Comparison of ENCODE assay signal across 17 cellular contexts in genomic region chr3:31461441-31461840, GRCh38.
A peak's percentile ranks its signal among the peaks of the same experiment; 100 is the strongest.
DNase-seq lines count a peak whose midpoint lies in the region; ATAC-seq and TF ChIP-seq lines count a peak whose summit lies in the region.
"Had no signal": no experiment of that assay in that cellular context is flagged by ENCODE, and none has a peak within 500 bp of the region (broad histone marks: within the 10 kb centered on the region; RNA-seq: fewer than 3 reads in every experiment).

No MANE protein-coding gene starts in this region.

- no peak overlapping the region for H2BK15ac ChIP-seq in mesendoderm (replicated peaks; ENCODE audit: low read depth)

- no peaks in the 10 kb centered on the region for H3K36me3 Mint-ChIP-seq in CD4-positive, CD25-positive, alpha-beta regulatory T cell
- H3K36me3 Mint-ChIP-seq in activated T-helper 17 cell treated with anti-CD3 and anti-CD28 coated beads, Interleukin-2, amount 50 U/mL, for 72 hours (ENCODE audit: low read depth): no peaks in the 10 kb centered on the region

- no peak overlapping the region for H3K23ac ChIP-seq in mesendoderm (ENCODE audit: low read length)

- no peak for ATAC-seq in CD4-positive, CD25-positive, alpha-beta regulatory T cell (ENCODE audit: low read depth in 2 of 2)
- no peak for ATAC-seq in activated T-helper 17 cell treated with anti-CD3 and anti-CD28 coated beads, Interleukin-2, amount 50 U/mL, for 72 hours (replicated peaks)
- no peak for ATAC-seq in HG02981 (IDR thresholded peaks at IDR 0.05; ENCODE audit: unreplicated experiment)
- ATAC-seq: body of pancreas, gastrocnemius medialis had no signal

- peak overlapping the region; percentile 45 for H3K4me3 ChIP-seq in CD4-positive, CD25-positive, alpha-beta regulatory T cell (ENCODE audit: low read depth, low read length)
- no peak overlapping the region for H3K4me3 ChIP-seq in mesendoderm (ENCODE audit: low read length)
- H3K4me3 ChIP-seq in testis: no peak overlapping the region
- H3K4me3 ChIP-seq: body of pancreas, gastrocnemius medialis, sigmoid colon had no signal

- no peaks in the 10 kb centered on the region for H3K36me3 ChIP-seq in CD4-positive, CD25-positive, alpha-beta regulatory T cell (ENCODE audit: control insufficient read depth, insufficient read depth, low read length)
- no peaks in the 10 kb centered on the region for H3K36me3 ChIP-seq in mesendoderm (ENCODE audit: control insufficient read depth, insufficient read depth, low read length)
- H3K36me3 ChIP-seq in testis (ENCODE audit: low read depth, missing control alignments): no peaks in the 10 kb centered on the region
- H3K36me3 ChIP-seq: gastrocnemius medialis, sigmoid colon had no signal

- H2AK5ac ChIP-seq in mesendoderm (ENCODE audit: low read length): no peak overlapping the region

- no peaks in the 10 kb centered on the region for H3K9me3 ChIP-seq in CD4-positive, CD25-positive, alpha-beta regulatory T cell (ENCODE audit: control insufficient read depth in 2 of 2, low read length in 2 of 2)
- no peaks in the 10 kb centered on the region for H3K9me3 ChIP-seq in testis
- H3K9me3 ChIP-seq: body of pancreas, gastrocnemius medialis, sigmoid colon had no signal

- H3K4me1 Mint-ChIP-seq in CD4-positive, CD25-positive, alpha-beta regulatory T cell: peaks cover 0 to 32% (median 15%) of the 10 kb centered on the region in 4 donors
- peaks cover 12% of the 10 kb centered on the region for H3K4me1 Mint-ChIP-seq in activated T-helper 17 cell treated with anti-CD3 and anti-CD28 coated beads, Interleukin-2, amount 50 U/mL, for 72 hours

- peak overlapping the region; percentile 14 for H4K5ac ChIP-seq in mesendoderm (ENCODE audit: low read length)

- no peak overlapping the region for H3K18ac ChIP-seq in mesendoderm (ENCODE audit: low read length)

- H3K4me3 Mint-ChIP-seq in CD4-positive, CD25-positive, alpha-beta regulatory T cell: peak overlapping the region in 1 of 4 donors; percentile 77
- peak overlapping the region; percentile 52 for H3K4me3 Mint-ChIP-seq in activated T-helper 17 cell treated with anti-CD3 and anti-CD28 coated beads, Interleukin-2, amount 50 U/mL, for 72 hours
- H3K4me3 Mint-ChIP-seq: dendritic cell treated with granulocyte-macrophage colony-stimulating factor and Interleukin-4, amounts not matched to agents 40 ng/mL and 50 ng/mL, for 4 days had no signal

- H2BK120ac ChIP-seq in mesendoderm (ENCODE audit: low read depth, low read length): no peak overlapping the region

- no peak overlapping the region for H3K9ac ChIP-seq in mesendoderm (ENCODE audit: low read length)

- H2BK5ac ChIP-seq in mesendoderm (ENCODE audit: low read length): no peak overlapping the region

- TF ChIP-seq CTCF in testis (IDR thresholded peaks at IDR 0.05): no peak

- peaks cover 0 to 3% (median 0%) of the 10 kb centered on the region in 7 donors for H3K9me3 Mint-ChIP-seq in CD4-positive, CD25-positive, alpha-beta regulatory T cell
- H3K9me3 Mint-ChIP-seq in activated T-helper 17 cell treated with anti-CD3 and anti-CD28 coated beads, Interleukin-2, amount 50 U/mL, for 72 hours: no peaks in the 10 kb centered on the region
- H3K9me3 Mint-ChIP-seq: activated naive CD4-positive, alpha-beta T cell treated with anti-CD3 and anti-CD28 coated beads for 36 hours; dendritic cell treated with granulocyte-macrophage colony-stimulating factor and Interleukin-4, amounts not matched to agents 40 ng/mL and 50 ng/mL, for 4 days had no signal

- no peak overlapping the region for H3K4me2 ChIP-seq in mesendoderm (ENCODE audit: low read length)

- H4K8ac ChIP-seq in mesendoderm (ENCODE audit: low read depth, low read length): no peak overlapping the region

- H3K4ac ChIP-seq in mesendoderm (ENCODE audit: low read depth, low read length): no peak overlapping the region

- no peak overlapping the region for H3K56ac ChIP-seq in mesendoderm (ENCODE audit: low read length)

- peaks cover 18% of the 10 kb centered on the region for H3K4me1 ChIP-seq in CD4-positive, CD25-positive, alpha-beta regulatory T cell (ENCODE audit: control insufficient read depth, insufficient read depth, low read length, poor library complexity, severe bottlenecking)
- H3K4me1 ChIP-seq in mesendoderm (ENCODE audit: control insufficient read depth, low read depth, low read length): peaks cover 10% of the 10 kb centered on the region
- H3K4me1 ChIP-seq in testis: no peaks in the 10 kb centered on the region
- H3K4me1 ChIP-seq: body of pancreas, gastrocnemius medialis, sigmoid colon had no signal

- peak overlapping the region; percentile 87 to 96 (median 90) for H3K27ac Mint-ChIP-seq in CD4-positive, CD25-positive, alpha-beta regulatory T cell
- H3K27ac Mint-ChIP-seq in activated T-helper 17 cell treated with anti-CD3 and anti-CD28 coated beads, Interleukin-2, amount 50 U/mL, for 72 hours: peak overlapping the region; percentile 14
- H3K27ac Mint-ChIP-seq: dendritic cell treated with granulocyte-macrophage colony-stimulating factor and Interleukin-4, amounts not matched to agents 40 ng/mL and 50 ng/mL, for 4 days had no signal

- H3K79me2 ChIP-seq in mesendoderm (ENCODE audit: control insufficient read depth, insufficient read depth, low read length): no peaks in the 10 kb centered on the region

- no peaks in the 10 kb centered on the region for H3K27me3 ChIP-seq in CD4-positive, CD25-positive, alpha-beta regulatory T cell (ENCODE audit: control insufficient read depth, insufficient read depth, low read length)
- H3K27me3 ChIP-seq in mesendoderm (ENCODE audit: insufficient read depth, low read length, poor library complexity): no peaks in the 10 kb centered on the region
- no peaks in the 10 kb centered on the region for H3K27me3 ChIP-seq in testis
- H3K27me3 ChIP-seq: body of pancreas, gastrocnemius medialis, sigmoid colon had no signal

- H3K27ac ChIP-seq in CD4-positive, CD25-positive, alpha-beta regulatory T cell (ENCODE audit: insufficient read depth, low read length, poor library complexity, severe bottlenecking): no peak overlapping the region
- no peak overlapping the region for H3K27ac ChIP-seq in mesendoderm (ENCODE audit: low read depth, low read length)
- H3K27ac ChIP-seq in testis: no peak overlapping the region
- H3K27ac ChIP-seq: body of pancreas, epithelial cell of prostate, gastrocnemius medialis, sigmoid colon had no signal

- intact Hi-C loops in testis (cut with DNase I; ENCODE audit: low total_unique reads): no loop called here

- no CpG with 5 or more reads among the region's 2 CpGs for WGBS in mesendoderm (ENCODE audit: extremely low coverage, insufficient coverage, low lambda C conversion rate)
- 92 to 98% methylated on average over 2 of the region's 2 CpGs for WGBS in testis, 2 donors

- no peak for TF ChIP-seq POLR2A in testis (IDR thresholded peaks at IDR 0.05)

- DNase-seq in CD4-positive, CD25-positive, alpha-beta regulatory T cell: no peak
- DNase-seq in GM03348 (ENCODE audit: low spot score): peak; percentile 32
- no peak for DNase-seq in mesendoderm
- no peak for DNase-seq in HuH-7.5 (ENCODE audit: low spot score)
- DNase-seq in NOMO-1 treated with dmso at 0.1 percent for 144 hours (lab: John Stamatoyannopoulos, UW; ENCODE audit: unreplicated experiment): no peak
- DNase-seq in testis: no peak
- DNase-seq: activated CD4-positive, alpha-beta T cell treated with anti-CD3 and anti-CD28 coated beads for 1 hour; gastrocnemius medialis; NCI-H526; sigmoid colon; T1000 had no signal

- H3K27me3 Mint-ChIP-seq in CD4-positive, CD25-positive, alpha-beta regulatory T cell: peaks cover 5% of the 10 kb centered on the region
- no peaks in the 10 kb centered on the region for H3K27me3 Mint-ChIP-seq in activated T-helper 17 cell treated with anti-CD3 and anti-CD28 coated beads, Interleukin-2, amount 50 U/mL, for 72 hours

- no peaks in the 10 kb centered on the region for H3K79me1 ChIP-seq in mesendoderm (ENCODE audit: low read length)
